Comparison of ENCODE assay signal across 9 cellular contexts in genomic region chr2:70111752-70112591, GRCh38. TPM values are rescaled to one million over a fixed set of nuclear protein-coding genes. Genes with fewer than 3 reads are reported as not detected.
DNase-seq lines count a peak whose midpoint lies in the region; ATAC-seq and TF ChIP-seq lines count a peak whose summit lies in the region.
"Had no signal": no experiment of that assay in that cellular context is flagged by ENCODE, and none has a peak within 500 bp of the region (broad histone marks: within the 10 kb centered on the region; RNA-seq: fewer than 3 reads in every experiment).

No MANE protein-coding gene starts in this region.

- H3K4me3 ChIP-seq in CD8-positive, alpha-beta T cell (ENCODE audit: low read depth, low read length): no peak overlapping the region
- H3K4me3 ChIP-seq in mammary epithelial cell (replicated peaks in 1 of 3; ENCODE audit: insufficient read depth in 1 of 3, low read depth in 2 of 3, low read length in 3 of 3) (no peak overlapping the region), neuronal stem cell (ENCODE audit: low read length in 2 of 2) (no peak overlapping the region)
- H3K4me3 ChIP-seq: ovary had no signal

- H3K27ac Mint-ChIP-seq in CD8-positive, alpha-beta T cell: peak overlapping the region; percentile 52
- no peak overlapping the region for H3K27ac Mint-ChIP-seq in activated CD4-positive, alpha-beta T cell treated with anti-CD3 and anti-CD28 coated beads, Interleukin-2, amount 10 ng/mL, durations not matched to agents 24 days and 14 days

- dilution Hi-C loops in mammary epithelial cell (cut with HindIII; ENCODE audit: low sequenced_read_pairs): no loop called here

- no peak overlapping the region for H2BK15ac ChIP-seq in neuronal stem cell (ENCODE audit: low read length)

- no peak overlapping the region for H3K4me3 Mint-ChIP-seq in CD8-positive, alpha-beta T cell
- no peak overlapping the region for H3K4me3 Mint-ChIP-seq in activated CD4-positive, alpha-beta T cell treated with anti-CD3 and anti-CD28 coated beads, Interleukin-2, amount 10 ng/mL, durations not matched to agents 24 days and 14 days

- no peak for DNase-seq in CD8-positive, alpha-beta T cell
- DNase-seq in HT-29 (ENCODE audit: low spot score) (peak; percentile 43), mammary epithelial cell (no peak), neuronal stem cell (ENCODE audit: low spot score) (no peak), GM10248 (ENCODE audit: extremely low spot score) (no peak), midbrain (lab: John Stamatoyannopoulos, UW) (no peak)
- no peak for DNase-seq in activated CD4-positive, alpha-beta T cell treated with anti-CD3 and anti-CD28 coated beads, Interleukin-2, amount 10 ng/mL, durations not matched to agents 24 days and 14 days

- no peak overlapping the region for H3K27ac ChIP-seq in CD8-positive, alpha-beta T cell (ENCODE audit: low read depth, low read length)
- H3K27ac ChIP-seq in mammary epithelial cell (ENCODE audit: insufficient read depth, low read depth, low read length): no peak overlapping the region
- peak overlapping the region; percentile 4 for H3K27ac ChIP-seq in neuronal stem cell (replicated peaks; ENCODE audit: low read length)
- H3K27ac ChIP-seq: ovary had no signal

- CTCF ChIA-PET in CD8-positive, alpha-beta T cell (lab: Charles Lee): no interaction called here
- CTCF ChIA-PET in mammary epithelial cell (lab: Charles Lee; ENCODE audit: low non-redundant PET) (no interaction called here), GM10248 (lab: Yijun Ruan, JAX) (no interaction called here)

- no peak overlapping the region for H3K4me2 ChIP-seq in mammary epithelial cell (ENCODE audit: insufficient read depth, low read depth, low read length)
- H3K4me2 ChIP-seq in neuronal stem cell (ENCODE audit: insufficient read depth, low read length, poor library complexity, severe bottlenecking): no peak overlapping the region

- no TSS peak for BruUV-seq in mammary epithelial cell (replicated peaks; lab: Mats Ljungman, UMichigan)

- POLR2A ChIA-PET in CD8-positive, alpha-beta T cell (lab: Charles Lee): interaction anchor here (4.7 kb wide), 1 partner anchor 12 kb away, joined by 62 read pairs; no protein-coding TSS in a partner anchor
- POLR2A ChIA-PET in GM10248 (lab: Yijun Ruan, JAX): no interaction called here

- H4K20me1 ChIP-seq in mammary epithelial cell (ENCODE audit: insufficient read depth, low read length): no peaks in the 10 kb centered on the region

- in situ Hi-C loops in mammary epithelial cell (cut with MboI; ENCODE audit: low sequenced_read_pairs in 2 of 2): no loop called here

- no peak overlapping the region for H2BK12ac ChIP-seq in neuronal stem cell (ENCODE audit: low read length)

- H3K36me3 ChIP-seq in CD8-positive, alpha-beta T cell (ENCODE audit: insufficient read depth, low read length): no peaks in the 10 kb centered on the region
- H3K36me3 ChIP-seq in mammary epithelial cell (ENCODE audit: insufficient read depth, low read length) (no peaks in the 10 kb centered on the region), neuronal stem cell (replicated peaks in 1 of 2; ENCODE audit: control insufficient read depth in 2 of 2, insufficient read depth in 2 of 2, low read length in 2 of 2) (no peaks in the 10 kb centered on the region)
- H3K36me3 ChIP-seq: ovary had no signal

- 65% methylated on average over 7 of the region's 7 CpGs for WGBS in mammary epithelial cell (ENCODE audit: low coverage, missing lambda C conversion rate)
- no CpG with 5 or more reads among the region's 7 CpGs for WGBS in neuronal stem cell (ENCODE audit: extremely low coverage in 2 of 2, insufficient read length in 2 of 2, insufficient replicate concordance in 1 of 2), 2 donors

- no peak overlapping the region for H2AK5ac ChIP-seq in neuronal stem cell (ENCODE audit: low read depth, low read length)

- ATAC-seq in CD8-positive, alpha-beta T cell: no peak
- ATAC-seq in HG02885 (IDR thresholded peaks at IDR 0.05; ENCODE audit: poor library complexity, unreplicated experiment): no peak

- no peaks in the 10 kb centered on the region for H3K27me3 ChIP-seq in CD8-positive, alpha-beta T cell (ENCODE audit: insufficient read depth, low read length)
- H3K27me3 ChIP-seq in mammary epithelial cell (ENCODE audit: insufficient read depth, low read length): no peaks in the 10 kb centered on the region
- no peaks in the 10 kb centered on the region for H3K27me3 ChIP-seq in neuronal stem cell (ENCODE audit: control insufficient read depth in 3 of 3, insufficient read depth in 3 of 3, low read depth in 1 of 3, low read length in 3 of 3)
- H3K27me3 ChIP-seq: ovary had no signal

- H2BK120ac ChIP-seq in neuronal stem cell (ENCODE audit: low read depth, low read length): no peak overlapping the region

- no peak overlapping the region for H3K4ac ChIP-seq in neuronal stem cell (ENCODE audit: low read length)

- peaks cover 79% of the 10 kb centered on the region for H3K4me1 ChIP-seq in CD8-positive, alpha-beta T cell (ENCODE audit: insufficient read depth, low read length)
- H3K4me1 ChIP-seq in mammary epithelial cell (ENCODE audit: insufficient read depth, low read length) (peaks cover 17% of the 10 kb centered on the region), neuronal stem cell (ENCODE audit: control insufficient read depth in 2 of 2, insufficient read depth in 1 of 2, low read depth in 1 of 2, low read length in 2 of 2) (peaks cover 17 to 27% of the 10 kb centered on the region in 2 donors)

- H3K9me3 ChIP-seq in CD8-positive, alpha-beta T cell (ENCODE audit: low read length): no peaks in the 10 kb centered on the region
- H3K9me3 ChIP-seq in mammary epithelial cell (replicated peaks; ENCODE audit: insufficient read depth, low read length) (no peaks in the 10 kb centered on the region), neuronal stem cell (replicated peaks in 1 of 2; ENCODE audit: control insufficient read depth in 2 of 2, insufficient read depth in 1 of 2, low read depth in 1 of 2, low read length in 2 of 2) (no peaks in the 10 kb centered on the region)
- H3K9me3 ChIP-seq: ovary had no signal

- no peaks in the 10 kb centered on the region for H3K27me3 Mint-ChIP-seq in CD8-positive, alpha-beta T cell (ENCODE audit: low read depth)
- H3K27me3 Mint-ChIP-seq in activated CD4-positive, alpha-beta T cell treated with anti-CD3 and anti-CD28 coated beads, Interleukin-2, amount 10 ng/mL, durations not matched to agents 24 days and 14 days: no peaks in the 10 kb centered on the region

- no peaks in the 10 kb centered on the region for H3K9me3 Mint-ChIP-seq in CD8-positive, alpha-beta T cell
- H3K9me3 Mint-ChIP-seq in activated CD4-positive, alpha-beta T cell treated with anti-CD3 and anti-CD28 coated beads, Interleukin-2, amount 10 ng/mL, durations not matched to agents 24 days and 14 days: no peaks in the 10 kb centered on the region

- H2AFZ ChIP-seq in mammary epithelial cell (ENCODE audit: low read depth, low read length): peak overlapping the region; percentile 39
- peak overlapping the region; percentile 73 for H2AFZ ChIP-seq in neuronal stem cell (ENCODE audit: low read length)

- no peak overlapping the region for H4K8ac ChIP-seq in neuronal stem cell (ENCODE audit: low read depth, low read length)

- peaks cover 67% of the 10 kb centered on the region for H3K4me1 Mint-ChIP-seq in CD8-positive, alpha-beta T cell (ENCODE audit: low read depth)
- peaks cover 50% of the 10 kb centered on the region for H3K4me1 Mint-ChIP-seq in activated CD4-positive, alpha-beta T cell treated with anti-CD3 and anti-CD28 coated beads, Interleukin-2, amount 10 ng/mL, durations not matched to agents 24 days and 14 days

- H3K79me2 ChIP-seq in mammary epithelial cell (ENCODE audit: insufficient read depth, low read length): no peaks in the 10 kb centered on the region

- H4K91ac ChIP-seq in neuronal stem cell (ENCODE audit: low read depth, low read length, poor library complexity): no peak overlapping the region

- H2BK5ac ChIP-seq in neuronal stem cell (ENCODE audit: low read length): no peak overlapping the region

- no peaks in the 10 kb centered on the region for H3K36me3 Mint-ChIP-seq in CD8-positive, alpha-beta T cell
- H3K36me3 Mint-ChIP-seq in activated CD4-positive, alpha-beta T cell treated with anti-CD3 and anti-CD28 coated beads, Interleukin-2, amount 10 ng/mL, durations not matched to agents 24 days and 14 days (ENCODE audit: low read depth): no peaks in the 10 kb centered on the region

- no peak overlapping the region for H3K23ac ChIP-seq in neuronal stem cell (ENCODE audit: low read depth, low read length, poor library complexity)

- no peaks in the 10 kb centered on the region for H3K79me1 ChIP-seq in neuronal stem cell (ENCODE audit: low read depth, low read length)

- no peak overlapping the region for H3K14ac ChIP-seq in neuronal stem cell (ENCODE audit: low read length)

- no peak overlapping the region for H3K9ac ChIP-seq in mammary epithelial cell (ENCODE audit: insufficient read depth, low read length)
- no peak overlapping the region for H3K9ac ChIP-seq in neuronal stem cell (ENCODE audit: low read depth, low read length, poor library complexity)

- intact Hi-C loops in CD8-positive, alpha-beta T cell (cut with DNase I, micrococcal nuclease): no loop called here
- intact Hi-C loops in mammary epithelial cell (cut with micrococcal nuclease): no loop called here
- intact Hi-C loops in activated CD4-positive, alpha-beta T cell treated with anti-CD3 and anti-CD28 coated beads, Interleukin-2, amount 10 ng/mL, durations not matched to agents 24 days and 14 days (cut with micrococcal nuclease): no loop called here

- TF ChIP-seq CTCF in CD8-positive, alpha-beta T cell (IDR thresholded peaks at IDR 0.05): no peak
- TF ChIP-seq CTCF in mammary epithelial cell (conservative IDR thresholded peaks at IDR 0.05 in 1 of 2, IDR thresholded peaks at IDR 0.05 in 1 of 2; ENCODE audit: extremely low read depth in 1 of 2, insufficient read depth in 1 of 2, low read depth in 1 of 2, low read length in 2 of 2) (no peak), GM10248 (IDR thresholded peaks at IDR 0.05; ENCODE audit: control extremely low read depth, extremely low read depth, low read depth, missing control alignments) (no peak)

- H3K18ac ChIP-seq in neuronal stem cell (ENCODE audit: low read length): no peak overlapping the region

RNA-seq across cellular contexts. Expression of gene PCBP1, which starts 24.7 kb away (rescaled TPM):
- 100 to 1,000 TPM; 239 to 255 TPM for total RNA-seq in CD8-positive, alpha-beta T cell
- 47.6 and 52.6 TPM in 2 replicates for total RNA-seq in HT-29 (2014; rRNA removed; shearing (Covaris generic))
- total RNA-seq in mammary epithelial cell: 100 to 1,000 TPM in 1 of 2 donors, 10 to 100 TPM in 1; 47.2 to 258 TPM
- 128 TPM for polyA plus RNA-seq in mammary epithelial cell
- polyA minus RNA-seq in mammary epithelial cell: 119 TPM
- polyA plus RNA-seq in neuronal stem cell (2013, experiment 1 of 2): 359 TPM
- polyA plus RNA-seq in neuronal stem cell (2013, experiment 2 of 2): 357 TPM
- 443 and 447 TPM in 2 replicates for total RNA-seq in activated CD4-positive, alpha-beta T cell treated with anti-CD3 and anti-CD28 coated beads, Interleukin-2, amount 10 ng/mL, durations not matched to agents 24 days and 14 days
